In the genomic region with DNA sequence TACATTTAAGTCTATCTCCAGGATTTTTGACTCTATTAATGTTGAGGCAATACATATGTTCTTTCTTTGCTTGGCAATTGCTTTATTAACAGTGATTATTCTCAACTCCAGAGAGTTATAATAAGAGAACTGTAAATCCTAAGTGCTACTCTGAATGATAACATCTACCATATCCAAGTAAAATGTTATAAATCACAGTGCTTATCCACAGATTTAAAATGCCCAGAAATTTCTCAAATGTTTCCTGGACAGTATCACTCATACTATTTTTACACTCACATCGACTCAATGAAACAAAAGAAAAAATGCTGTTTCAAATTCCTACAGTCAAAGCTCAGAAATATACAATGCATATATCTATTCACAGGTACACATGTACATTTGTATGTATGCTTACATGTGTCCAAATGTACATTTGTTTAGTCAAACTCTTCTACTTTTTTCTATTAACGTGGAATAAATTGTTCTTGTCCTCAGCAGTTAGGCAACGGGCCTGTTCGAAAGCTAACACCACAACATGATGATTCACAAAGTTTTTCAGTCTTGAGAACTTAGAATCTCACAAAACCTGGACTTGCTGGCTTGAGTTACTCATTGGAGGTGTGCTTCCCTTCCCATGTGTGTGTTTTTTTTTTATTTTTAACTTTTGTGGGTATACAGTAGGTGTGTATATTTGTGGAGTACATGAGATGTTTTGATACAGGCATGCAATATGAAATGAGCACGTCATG, we compare ENCODE assay signal across 17 cellular contexts.
DNase-seq lines count a peak whose midpoint lies in the region; ATAC-seq and TF ChIP-seq lines count a peak whose summit lies in the region.
"Had no signal": no experiment of that assay in that cellular context is flagged by ENCODE, and none has a peak within 500 bp of the region (broad histone marks: within the 10 kb centered on the region; RNA-seq: fewer than 3 reads in every experiment).

No MANE protein-coding gene starts in this region.

- no peaks in the 10 kb centered on the region for H3K9me3 Mint-ChIP-seq in natural killer cell
- H3K9me3 Mint-ChIP-seq: effector memory CD8-positive, alpha-beta T cell had no signal

- TF ChIP-seq CTCF in RWPE1 (conservative IDR thresholded peaks at IDR 0.05; ENCODE audit: low read depth) (no peak), fibroblast of lung (conservative IDR thresholded peaks at IDR 0.05 in 1 of 2, IDR thresholded peaks at IDR 0.05 in 1 of 2; ENCODE audit: low read depth in 1 of 2, low read length in 2 of 2) (no peak), lower lobe of right lung (IDR thresholded peaks at IDR 0.05) (no peak), natural killer cell (IDR thresholded peaks at IDR 0.05) (no peak)

- H3K4me3 Mint-ChIP-seq in natural killer cell = no peak overlapping the region
- H3K4me3 Mint-ChIP-seq: effector memory CD8-positive, alpha-beta T cell had no signal

- H2AFZ ChIP-seq in fibroblast of lung (ENCODE audit: low read length) = no peak overlapping the region

- H3K9ac ChIP-seq in fibroblast of lung (ENCODE audit: insufficient read depth, low read length) = no peak overlapping the region
- H3K9ac ChIP-seq: KMS-11 had no signal

- H3K4me1 Mint-ChIP-seq in natural killer cell = peaks cover 11 to 13% of the 10 kb centered on the region in 2 donors

- POLR2A ChIA-PET in RWPE1 (lab: Yijun Ruan, JAX; ENCODE audit: low non-redundant PET) = no interaction called here

- H3K79me2 ChIP-seq in fibroblast of lung (ENCODE audit: control insufficient read depth, insufficient read depth, low read length) = no peaks in the 10 kb centered on the region

- peak; percentile 40 for DNase-seq in HCEC 1CT
- DNase-seq in RWPE1 (ENCODE audit: low spot score) = peak; percentile 55
- peak; percentile 29 to 91 for DNase-seq in fibroblast of lung (ENCODE audit: low read depth in 2 of 2)
- peak; percentile 50 for DNase-seq in non-pigmented ciliary epithelial cell (ENCODE audit: low read depth)
- DNase-seq in lower lobe of right lung = no peak
- no peak for DNase-seq in NCI-H82 treated with DMSO at 0.1 percent for 48 hours (lab: John Stamatoyannopoulos, UW; ENCODE audit: unreplicated experiment)
- DNase-seq in natural killer cell = no peak
- DNase-seq: activated effector memory CD4-positive, alpha-beta T cell treated with Interleukin-2 at 50 U/mL for 16 hours; effector memory CD8-positive, alpha-beta T cell; GF-D8; heart left ventricle; NCI-H146; NCI-H526; stimulated activated CD4-positive, alpha-beta T cell treated with anti-CD3 and anti-CD28 coated beads, Interleukin-4, amount 100 ng/mL, for 4 hours; stimulated activated naive CD4-positive, alpha-beta T cell; T-helper 9 cell had no signal

- intact Hi-C loops in lower lobe of right lung (cut with DNase I) = no loop called here
- intact Hi-C loops in natural killer cell (cut with micrococcal nuclease) = no loop called here

- H3K27ac ChIP-seq in RWPE1 (no peak overlapping the region), fibroblast of lung (ENCODE audit: insufficient read depth, low read length) (no peak overlapping the region), lower lobe of right lung (no peak overlapping the region)
- H3K27ac ChIP-seq: heart left ventricle, KMS-11 had no signal

- H3K36me3 Mint-ChIP-seq in natural killer cell = no peaks in the 10 kb centered on the region

- H3K27me3 ChIP-seq in fibroblast of lung (ENCODE audit: control insufficient read depth, insufficient read depth, low read length) (no peaks in the 10 kb centered on the region), lower lobe of right lung (ENCODE audit: low read depth) (no peaks in the 10 kb centered on the region)
- H3K27me3 ChIP-seq: heart left ventricle had no signal

- H3K9me3 ChIP-seq in fibroblast of lung (ENCODE audit: control insufficient read depth, insufficient read depth, low read depth, low read length) (no peaks in the 10 kb centered on the region), lower lobe of right lung (no peaks in the 10 kb centered on the region)
- H3K9me3 ChIP-seq: heart left ventricle had no signal

- H3K36me3 ChIP-seq in fibroblast of lung (ENCODE audit: control insufficient read depth, insufficient read depth, low read length) = no peaks in the 10 kb centered on the region
- H3K36me3 ChIP-seq in lower lobe of right lung = no peaks in the 10 kb centered on the region
- H3K36me3 ChIP-seq: heart left ventricle had no signal

- CTCF ChIA-PET in RWPE1 (lab: Yijun Ruan, JAX) = interaction anchor here (0.7 kb wide), 3 partner anchors 11 to 1987 kb away, joined by 3 to 8 read pairs (median 3); no protein-coding TSS in a partner anchor

- H3K27ac Mint-ChIP-seq in natural killer cell = no peak overlapping the region
- H3K27ac Mint-ChIP-seq: effector memory CD8-positive, alpha-beta T cell had no signal

- no peak overlapping the region for H3K4me2 ChIP-seq in fibroblast of lung (ENCODE audit: extremely low read depth, insufficient read depth, low read length)
- H3K4me2 ChIP-seq: KMS-11 had no signal

- peaks cover 4% of the 10 kb centered on the region for H3K4me1 ChIP-seq in fibroblast of lung (ENCODE audit: control insufficient read depth, extremely low read depth, insufficient read depth, low read length)
- no peaks in the 10 kb centered on the region for H3K4me1 ChIP-seq in lower lobe of right lung

- H3K27me3 Mint-ChIP-seq in natural killer cell (ENCODE audit: low read depth in 2 of 2) = peaks cover 0 to 10% of the 10 kb centered on the region in 2 donors
- H3K27me3 Mint-ChIP-seq: effector memory CD8-positive, alpha-beta T cell had no signal

- no peaks in the 10 kb centered on the region for H4K20me1 ChIP-seq in fibroblast of lung (ENCODE audit: control insufficient read depth, extremely low read depth, insufficient read depth, low read length)

- H3K4me3 ChIP-seq in fibroblast of lung (replicated peaks in 1 of 4; ENCODE audit: control extremely low read depth in 1 of 4, insufficient read depth in 1 of 4, low read depth in 3 of 4, low read length in 4 of 4) (no peak overlapping the region), lower lobe of right lung (no peak overlapping the region)
- H3K4me3 ChIP-seq: heart left ventricle had no signal

- ATAC-seq in lower lobe of right lung (no peak), natural killer cell (no peak)
- ATAC-seq: effector memory CD8-positive, alpha-beta T cell had no signal

Comparison
In these comparisons a context has a peak if more than half of its experiments do, and no peak if none do; other contexts are left out.
1. DNase-seq: peak in HCEC 1CT (single experiment), RWPE1 (single experiment), fibroblast of lung (2 of 2) and non-pigmented ciliary epithelial cell (single experiment); none in lower lobe of right lung (single experiment), NCI-H82 treated with DMSO at 0.1 percent for 48 hours (single experiment) and natural killer cell (single experiment).